21 cellular contexts compared by ENCODE assay signal in genomic region chr16:7861891-7862585, GRCh38.
"Had no signal": no experiment of that assay in that cellular context is flagged by ENCODE, and none has a peak within 500 bp of the region (broad histone marks: within the 10 kb centered on the region; RNA-seq: fewer than 3 reads in every experiment).

No MANE protein-coding gene starts in this region.

- H3K4me3 ChIP-seq: coronary artery, hepatocyte, neural progenitor cell, ovary, right atrium auricular region, sigmoid colon, skin epidermis, testis, tibial nerve, upper lobe of right lung, vagina had no signal

- H3K27me3 ChIP-seq: foreskin keratinocyte, hepatocyte, ovary, right atrium auricular region, sigmoid colon, testis, tibial nerve, upper lobe of right lung, vagina had no signal

- H3K27ac ChIP-seq: coronary artery, foreskin keratinocyte, hepatocyte, neural progenitor cell, ovary, right atrium auricular region, sigmoid colon, skin epidermis, testis, tibial nerve, upper lobe of right lung, vagina had no signal

- H3K4me1 ChIP-seq: foreskin keratinocyte, right atrium auricular region, sigmoid colon, testis, tibial nerve, upper lobe of right lung, vagina had no signal

- DNase-seq: effector memory CD8-positive, alpha-beta T cell; foreskin keratinocyte; islet precursor cell; mammary epithelial cell; natural killer cell; nucleus accumbens; ovary; sigmoid colon; stimulated activated CD4-positive, alpha-beta T cell treated with anti-CD3 and anti-CD28 coated beads, Interleukin-2, amount 100 ng/mL, for 24 hours; stimulated activated CD4-positive, alpha-beta T cell treated with anti-CD3 and anti-CD28 coated beads, Interleukin-4, amount 100 ng/mL, for 4 hours; stimulated activated naive B cell treated with anti-CD40 and anti-IgM and Interleukin-4, amounts not matched to agents 10 μg/mL and 1 μg/mL and 100 μg/mL, for 72 hours; stimulated activated naive CD8-positive, alpha-beta T cell treated with anti-CD3 and anti-CD28 coated beads, Interleukin-15, amount 100 ng/mL, for 72 hours; testis; upper lobe of right lung had no signal

- H3K9me3 ChIP-seq: ovary, right atrium auricular region, sigmoid colon, testis, upper lobe of right lung, vagina had no signal

- H3K36me3 ChIP-seq: neural progenitor cell, ovary, right atrium auricular region, sigmoid colon, tibial nerve, upper lobe of right lung, vagina had no signal
